ENCODE assay signal across 11 cellular contexts in the genomic region with DNA sequence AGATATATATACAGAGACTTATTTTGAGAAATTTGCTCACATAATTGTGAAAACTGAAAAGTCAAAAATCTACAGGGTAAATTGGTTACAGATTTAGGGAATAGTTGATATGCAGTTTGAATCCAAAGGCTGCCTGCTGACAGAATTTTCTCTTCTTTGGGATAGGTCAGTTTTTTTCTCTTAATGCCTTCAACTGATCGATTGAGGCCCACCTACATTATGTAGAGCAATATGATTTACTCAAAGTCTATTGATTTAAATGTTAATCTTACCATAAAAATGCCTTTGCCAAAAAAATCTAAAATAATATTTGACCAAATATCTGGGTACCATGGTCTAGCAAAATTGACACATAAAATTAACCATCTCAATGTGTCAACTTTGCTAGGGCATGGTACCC.
"Had no signal": no experiment of that assay in that cellular context is flagged by ENCODE, and none has a peak within 500 bp of the region (broad histone marks: within the 10 kb centered on the region; RNA-seq: fewer than 3 reads in every experiment).

No MANE protein-coding gene starts in this region.

- H3K9ac ChIP-seq: GM23248 had no signal

- FAIRE-seq: H1, H54 had no signal

- H3K27ac Mint-ChIP-seq: GM23338, H9, HFFc6 had no signal

- H2AFZ ChIP-seq: GM23248, GM23338 had no signal

- H3K4me3 Mint-ChIP-seq: GM23338, H9, HFFc6 had no signal

- DNase-seq: GM23248, GOT3, H7, H9, HCEC 1CT, HFFc6 had no signal

- H3K9me3 ChIP-seq: HAP-1 had no signal

- H3K4me1 Mint-ChIP-seq: GM23338, H9 had no signal

- H3K4me3 ChIP-seq: GM23248, GM23338, HAP-1 had no signal

- ATAC-seq: GM23338, HCT116 had no signal

- H3K4me2 ChIP-seq: GM23338 had no signal

- H3K27ac ChIP-seq: GM23248 had no signal

- H3K36me3 ChIP-seq: HAP-1 had no signal

- H3K4me1 ChIP-seq: HAP-1 had no signal
